10 cellular contexts compared by ENCODE assay signal in genomic region chr5:149404746-149405549, GRCh38. TPM values are rescaled to one million over a fixed set of nuclear protein-coding genes. Genes with fewer than 3 reads are reported as not detected.
DNase-seq lines count a peak whose midpoint lies in the region; ATAC-seq, FAIRE-seq and TF ChIP-seq lines count a peak whose summit lies in the region.
"Had no signal": no experiment of that assay in that cellular context is flagged by ENCODE, and none has a peak within 500 bp of the region (broad histone marks: within the 10 kb centered on the region; RNA-seq: fewer than 3 reads in every experiment).

No MANE protein-coding gene starts in this region.

- no peak overlapping the region for H3K9ac ChIP-seq in mammary epithelial cell (ENCODE audit: insufficient read depth, low read length)

- no TSS peak for BruUV-seq in mammary epithelial cell (replicated peaks; lab: Mats Ljungman, UMichigan)

- peaks cover 0 to 40% (median 12%) of the 10 kb centered on the region in 9 donors for H3K4me1 ChIP-seq in heart right ventricle
- H3K4me1 ChIP-seq in mammary epithelial cell (ENCODE audit: insufficient read depth, low read length), result peaks cover 10% of the 10 kb centered on the region

- ATAC-seq in heart right ventricle (no peak), left ventricle myocardium superior (no peak)

- no peak overlapping the region for H3K4me3 ChIP-seq in heart right ventricle
- H3K4me3 ChIP-seq in mammary epithelial cell (replicated peaks in 1 of 3; ENCODE audit: insufficient read depth in 1 of 3, low read depth in 2 of 3, low read length in 3 of 3), result no peak overlapping the region

- peak overlapping the region; percentile 27 for H3K4me2 ChIP-seq in mammary epithelial cell (ENCODE audit: insufficient read depth, low read depth, low read length)

- H2AFZ ChIP-seq in mammary epithelial cell (ENCODE audit: low read depth, low read length), result peak overlapping the region; percentile 34

- no peaks in the 10 kb centered on the region for H3K27me3 Mint-ChIP-seq in mesothelial cell of epicardium (ENCODE audit: low read depth)

- CTCF ChIA-PET in mammary epithelial cell (lab: Charles Lee; ENCODE audit: low non-redundant PET), result interaction anchor here (0.6 kb wide), 1 partner anchor 397 kb away, joined by 3 read pairs; no protein-coding TSS in a partner anchor

- no peaks in the 10 kb centered on the region for H4K20me1 ChIP-seq in mammary epithelial cell (ENCODE audit: insufficient read depth, low read length)

- H3K36me3 Mint-ChIP-seq in mesothelial cell of epicardium, result no peaks in the 10 kb centered on the region

- H3K9me3 ChIP-seq in heart right ventricle (no peaks in the 10 kb centered on the region), mammary epithelial cell (replicated peaks; ENCODE audit: insufficient read depth, low read length) (no peaks in the 10 kb centered on the region)

- peak overlapping the region; percentile 83 for H3K27ac Mint-ChIP-seq in mesothelial cell of epicardium

- H3K36me3 ChIP-seq in heart right ventricle (peaks cover 0 to 15% (median 0%) of the 10 kb centered on the region in 9 donors), mammary epithelial cell (ENCODE audit: insufficient read depth, low read length) (no peaks in the 10 kb centered on the region)

- 72 to 76% methylated on average over 17 of the region's 17 CpGs for WGBS in heart right ventricle, 2 donors
- WGBS in mammary epithelial cell (ENCODE audit: low coverage, missing lambda C conversion rate), result 36% methylated on average over 5 of the region's 17 CpGs

- no peaks in the 10 kb centered on the region for H3K79me2 ChIP-seq in mammary epithelial cell (ENCODE audit: insufficient read depth, low read length)

- no peaks in the 10 kb centered on the region for H3K27me3 ChIP-seq in heart right ventricle
- no peaks in the 10 kb centered on the region for H3K27me3 ChIP-seq in mammary epithelial cell (ENCODE audit: insufficient read depth, low read length)

- in situ Hi-C loops in mammary epithelial cell (cut with MboI; ENCODE audit: low sequenced_read_pairs in 2 of 2), result no loop called here

- intact Hi-C loops in heart right ventricle (cut with DNase I), result no loop called here
- intact Hi-C loops in left ventricle myocardium superior (cut with micrococcal nuclease), result no loop called here
- intact Hi-C loops in mammary epithelial cell (cut with micrococcal nuclease), result no loop called here

- TF ChIP-seq CTCF in heart right ventricle (IDR thresholded peaks at IDR 0.05) (no peak), mammary epithelial cell (conservative IDR thresholded peaks at IDR 0.05 in 1 of 2, IDR thresholded peaks at IDR 0.05 in 1 of 2; ENCODE audit: extremely low read depth in 1 of 2, insufficient read depth in 1 of 2, low read depth in 1 of 2, low read length in 2 of 2) (no peak), mesothelial cell of epicardium (IDR thresholded peaks at IDR 0.05; ENCODE audit: unreplicated experiment) (no peak)

- dilution Hi-C loops in mammary epithelial cell (cut with HindIII; ENCODE audit: low sequenced_read_pairs), result no loop called here

- H3K4me3 Mint-ChIP-seq in mesothelial cell of epicardium, result no peak overlapping the region

- peak overlapping the region in 9 of 10 donors; percentile 40 to 80 (median 70) for H3K27ac ChIP-seq in heart right ventricle
- H3K27ac ChIP-seq in mammary epithelial cell (ENCODE audit: insufficient read depth, low read depth, low read length), result no peak overlapping the region

- peaks cover 65% of the 10 kb centered on the region for H3K4me1 Mint-ChIP-seq in mesothelial cell of epicardium

- no peaks in the 10 kb centered on the region for H3K9me3 Mint-ChIP-seq in mesothelial cell of epicardium

- peak; percentile 93 for FAIRE-seq in urothelium cell line (lab: Jason Lieb, UNC)
- FAIRE-seq: GM18507 had no signal

- DNase-seq in heart right ventricle, result no peak
- DNase-seq in left ventricle myocardium superior, result no peak
- peak; percentile 62 for DNase-seq in mammary epithelial cell
- DNase-seq in mesothelial cell of epicardium (ENCODE audit: low spot score in 2 of 2, unreplicated experiment in 2 of 2), result no peak
- peak; percentile 76 for DNase-seq in urothelium cell line (ENCODE audit: low spot score)
- no peak for DNase-seq in activated gamma-delta T cell (lab: John Stamatoyannopoulos, UW)
- no peak for DNase-seq in NCI-H128 (lab: John Stamatoyannopoulos, UW; ENCODE audit: unreplicated experiment)
- DNase-seq in NCI-H2081 treated with DMSO at 0.1 percent for 48 hours (lab: John Stamatoyannopoulos, UW), result no peak

RNA-seq across cellular contexts. Expression of gene IL17B, which starts 25.9 kb away (rescaled TPM):
- total RNA-seq in heart right ventricle (under 1 TPM in 2 of 10 donors, not detected in 8; 0.44 to 0.83 TPM), left ventricle myocardium superior (not detected), mammary epithelial cell (under 1 TPM in 1 of 2 donors, not detected in 1; 0.50 TPM), mesothelial cell of epicardium (0.34 TPM in 1 of 3 replicates, not detected in the others)
- polyA plus RNA-seq in heart right ventricle (under 1 TPM in 1 of 2 donors, not detected in 1; 0.57 TPM), mammary epithelial cell (not detected)
- polyA minus RNA-seq in mammary epithelial cell, result not detected
- total RNA-seq: dermis microvascular lymphatic vessel endothelial cell had no signal

RNA-seq across cellular contexts. Expression of gene PCYOX1L, which starts 47.1 kb away (rescaled TPM):
- 1 to 10 TPM; 2.6 to 5.5 (median 4.0) TPM for total RNA-seq in heart right ventricle
- polyA plus RNA-seq in heart right ventricle, result 1 to 10 TPM; 4.5 to 6.2 TPM
- 2.6 TPM for total RNA-seq in left ventricle myocardium superior
- total RNA-seq in mammary epithelial cell, result 10 to 100 TPM in 1 of 2 donors, 1 to 10 TPM in 1; 6.8 to 10.2 TPM
- 17.2 TPM for polyA plus RNA-seq in mammary epithelial cell
- 7.8 TPM for polyA minus RNA-seq in mammary epithelial cell
- total RNA-seq in mesothelial cell of epicardium, result 23.2 to 23.6 TPM (median 23.5 TPM) in 3 replicates

RNA-seq across cellular contexts. Expression of gene GRPEL2, which starts 59.6 kb away (rescaled TPM):
- total RNA-seq in heart right ventricle (10 to 100 TPM in 6 of 10 donors, 1 to 10 TPM in 4; 8.1 to 13.4 (median 10.2) TPM), left ventricle myocardium superior (8.9 TPM), mammary epithelial cell (10 to 100 TPM; 50.2 to 61.6 TPM), mesothelial cell of epicardium (13.9 to 15.4 TPM (median 14.9 TPM) in 3 replicates)
- polyA plus RNA-seq in heart right ventricle (1 to 10 TPM; 4.8 to 9.5 TPM), mammary epithelial cell (13.0 TPM)
- 27.5 TPM for polyA minus RNA-seq in mammary epithelial cell

Comparison
In these comparisons a context has a peak if more than half of its experiments do, and no peak if none do; other contexts are left out.
1. DNase-seq: peak in mammary epithelial cell (single experiment) and urothelium cell line (single experiment); none in heart right ventricle (0 of 2), left ventricle myocardium superior (single experiment), mesothelial cell of epicardium (0 of 2), activated gamma-delta T cell (single experiment), NCI-H128 (single experiment) and NCI-H2081 treated with DMSO at 0.1 percent for 48 hours (single experiment).